Comparison of ENCODE assay signal across 1 cellular context in the genomic region with DNA sequence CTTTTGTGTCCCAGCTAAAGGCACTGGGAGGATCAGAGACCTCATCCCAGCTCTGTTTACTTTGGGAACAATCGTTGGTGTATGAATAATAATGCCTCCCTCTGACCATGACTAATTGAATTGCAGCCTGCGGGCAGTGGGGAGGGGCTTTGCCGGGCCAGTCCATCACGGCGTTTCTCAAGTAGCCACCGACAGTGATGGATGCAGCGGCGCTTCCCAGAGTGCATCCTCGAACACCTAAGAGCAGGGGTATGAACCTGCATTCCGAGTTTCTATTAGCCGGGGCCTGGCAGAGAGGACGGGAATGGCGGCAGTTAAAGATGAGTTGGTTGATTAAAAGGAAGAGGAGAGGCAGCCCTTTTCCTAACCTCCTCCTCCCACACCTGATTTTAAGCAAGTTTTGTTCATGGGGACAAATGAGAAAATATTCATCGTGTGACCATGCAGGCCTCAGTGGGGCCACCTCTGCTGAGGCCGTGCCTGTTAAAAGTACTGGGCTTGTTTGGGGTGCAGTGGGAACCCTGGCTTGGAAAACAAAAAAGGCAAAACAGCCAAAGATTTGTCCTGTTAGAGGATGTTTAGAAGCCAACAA.
TF ChIP-seq lines count a peak whose summit lies in the region.

No MANE protein-coding gene starts in this region.

TF ChIP-seq in HEK293, 187 proteins besides CTCF, POLR2A, EP300 and RAD21 (continued from another document):
- TF ChIP-seq ZNF274 (IDR thresholded peaks at IDR 0.05; ENCODE audit: low read length) (no peak), ZNF274 (tag by site-specific recombination; IDR thresholded peaks at IDR 0.05; ENCODE audit: borderline replicate concordance) (no peak), ZNF157 (tag by site-specific recombination; IDR thresholded peaks at IDR 0.05) (no peak), OSR2 (tag by site-specific recombination; IDR thresholded peaks at IDR 0.05) (peak; percentile 54), ZNF791 (tag by site-specific recombination; IDR thresholded peaks at IDR 0.05) (no peak), ZNF600 (tag by site-specific recombination; IDR thresholded peaks at IDR 0.05) (peak; percentile 51; the same call in 1 of the 2 replicates), ZNF112 (tag by site-specific recombination; IDR thresholded peaks at IDR 0.05) (no peak), IKZF3 (tag by site-specific recombination; IDR thresholded peaks at IDR 0.05) (peak; percentile 62; the same call in 1 of the 2 replicates), WT1 (tag by site-specific recombination; IDR thresholded peaks at IDR 0.05) (peak; percentile 97), ZNF561 (tag by site-specific recombination; IDR thresholded peaks at IDR 0.05; ENCODE audit: borderline replicate concordance) (0 out of 2 replicates have a peak, but pooled peaks have one; percentile 28), GLIS1 (tag by site-specific recombination; IDR thresholded peaks at IDR 0.05) (peak; percentile 60; the same call in 1 of the 2 replicates), OVOL3 (tag by site-specific recombination; IDR thresholded peaks at IDR 0.05) (no peak), PRDM10 (tag by site-specific recombination; IDR thresholded peaks at IDR 0.05) (peak; percentile 59; the same call in 1 of the 2 replicates), ZBTB8A (tag by site-specific recombination; IDR thresholded peaks at IDR 0.05) (0 out of 2 replicates have a peak, but pooled peaks have one; percentile 25), ZNF623 (tag by site-specific recombination; IDR thresholded peaks at IDR 0.05) (no peak), MEIS1 (CRISPR knock-in tag; IDR thresholded peaks at IDR 0.05; ENCODE audit: borderline replicate concordance) (no peak), ZNF433 (tag by site-specific recombination; IDR thresholded peaks at IDR 0.05; ENCODE audit: low read depth) (no peak), TCF7L2 (IDR thresholded peaks at IDR 0.05; ENCODE audit: borderline replicate concordance, low read depth, low read length) (peak; percentile 37; the same call in 1 of the 2 replicates), ZNF366 (tag by site-specific recombination; conservative IDR thresholded peaks at IDR 0.05) (0 out of 2 replicates have a peak, but pooled peaks have one; percentile 27), ZNF513 (tag by site-specific recombination; IDR thresholded peaks at IDR 0.05) (no peak), PRDM4 (tag by site-specific recombination; IDR thresholded peaks at IDR 0.05) (0 out of 2 replicates have a peak, but pooled peaks have one; percentile 32), KLF1 (tag by site-specific recombination; IDR thresholded peaks at IDR 0.05) (0 out of 2 replicates have a peak, but pooled peaks have one; percentile 12), ZNF341 (tag by site-specific recombination; IDR thresholded peaks at IDR 0.05; ENCODE audit: low read depth) (no peak), ZNF121 (tag by site-specific recombination; IDR thresholded peaks at IDR 0.05) (peak; percentile 87), ZNF239 (tag by site-specific recombination; IDR thresholded peaks at IDR 0.05) (no peak), ZEB2 (tag by site-specific recombination; IDR thresholded peaks at IDR 0.05) (peak; percentile 37; the same call in 1 of the 2 replicates), SP7 (tag by site-specific recombination; IDR thresholded peaks at IDR 0.05) (peak; percentile 75), SP2 (tag by site-specific recombination; IDR thresholded peaks at IDR 0.05) (peak; percentile 34; the same call in 1 of the 2 replicates)
- TF ChIP-seq, protein P1, sequence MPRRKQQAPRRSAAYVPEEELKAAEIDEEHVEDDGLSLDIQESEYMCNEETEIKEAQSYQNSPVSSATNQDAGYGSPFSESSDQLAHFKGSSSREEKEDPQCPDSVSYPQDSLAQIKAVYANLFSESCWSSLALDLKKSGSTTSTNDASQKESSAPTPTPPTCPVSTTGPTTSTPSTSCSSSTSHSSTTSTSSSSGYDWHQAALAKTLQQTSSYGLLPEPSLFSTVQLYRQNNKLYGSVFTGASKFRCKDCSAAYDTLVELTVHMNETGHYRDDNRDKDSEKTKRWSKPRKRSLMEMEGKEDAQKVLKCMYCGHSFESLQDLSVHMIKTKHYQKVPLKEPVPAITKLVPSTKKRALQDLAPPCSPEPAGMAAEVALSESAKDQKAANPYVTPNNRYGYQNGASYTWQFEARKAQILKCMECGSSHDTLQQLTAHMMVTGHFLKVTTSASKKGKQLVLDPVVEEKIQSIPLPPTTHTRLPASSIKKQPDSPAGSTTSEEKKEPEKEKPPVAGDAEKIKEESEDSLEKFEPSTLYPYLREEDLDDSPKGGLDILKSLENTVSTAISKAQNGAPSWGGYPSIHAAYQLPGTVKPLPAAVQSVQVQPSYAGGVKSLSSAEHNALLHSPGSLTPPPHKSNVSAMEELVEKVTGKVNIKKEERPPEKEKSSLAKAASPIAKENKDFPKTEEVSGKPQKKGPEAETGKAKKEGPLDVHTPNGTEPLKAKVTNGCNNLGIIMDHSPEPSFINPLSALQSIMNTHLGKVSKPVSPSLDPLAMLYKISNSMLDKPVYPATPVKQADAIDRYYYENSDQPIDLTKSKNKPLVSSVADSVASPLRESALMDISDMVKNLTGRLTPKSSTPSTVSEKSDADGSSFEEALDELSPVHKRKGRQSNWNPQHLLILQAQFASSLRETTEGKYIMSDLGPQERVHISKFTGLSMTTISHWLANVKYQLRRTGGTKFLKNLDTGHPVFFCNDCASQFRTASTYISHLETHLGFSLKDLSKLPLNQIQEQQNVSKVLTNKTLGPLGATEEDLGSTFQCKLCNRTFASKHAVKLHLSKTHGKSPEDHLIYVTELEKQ (tag by site-specific recombination; IDR thresholded peaks at IDR 0.05; ENCODE audit: borderline replicate concordance): 0 out of 2 replicates have a peak, but pooled peaks have one; percentile 14
- TF ChIP-seq, protein P2, sequence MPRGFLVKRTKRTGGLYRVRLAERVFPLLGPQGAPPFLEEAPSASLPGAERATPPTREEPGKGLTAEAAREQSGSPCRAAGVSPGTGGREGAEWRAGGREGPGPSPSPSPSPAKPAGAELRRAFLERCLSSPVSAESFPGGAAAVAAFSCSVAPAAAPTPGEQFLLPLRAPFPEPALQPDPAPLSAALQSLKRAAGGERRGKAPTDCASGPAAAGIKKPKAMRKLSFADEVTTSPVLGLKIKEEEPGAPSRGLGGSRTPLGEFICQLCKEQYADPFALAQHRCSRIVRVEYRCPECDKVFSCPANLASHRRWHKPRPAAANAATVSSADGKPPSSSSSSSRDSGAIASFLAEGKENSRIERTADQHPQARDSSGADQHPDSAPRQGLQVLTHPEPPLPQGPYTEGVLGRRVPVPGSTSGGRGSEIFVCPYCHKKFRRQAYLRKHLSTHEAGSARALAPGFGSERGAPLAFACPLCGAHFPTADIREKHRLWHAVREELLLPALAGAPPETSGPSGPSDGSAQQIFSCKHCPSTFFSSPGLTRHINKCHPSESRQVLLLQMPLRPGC (tag by site-specific recombination; IDR thresholded peaks at IDR 0.05): peak; percentile 43; the same call in 1 of the 2 replicates
- TF ChIP-seq, protein P3, sequence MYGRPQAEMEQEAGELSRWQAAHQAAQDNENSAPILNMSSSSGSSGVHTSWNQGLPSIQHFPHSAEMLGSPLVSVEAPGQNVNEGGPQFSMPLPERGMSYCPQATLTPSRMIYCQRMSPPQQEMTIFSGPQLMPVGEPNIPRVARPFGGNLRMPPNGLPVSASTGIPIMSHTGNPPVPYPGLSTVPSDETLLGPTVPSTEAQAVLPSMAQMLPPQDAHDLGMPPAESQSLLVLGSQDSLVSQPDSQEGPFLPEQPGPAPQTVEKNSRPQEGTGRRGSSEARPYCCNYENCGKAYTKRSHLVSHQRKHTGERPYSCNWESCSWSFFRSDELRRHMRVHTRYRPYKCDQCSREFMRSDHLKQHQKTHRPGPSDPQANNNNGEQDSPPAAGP (tag by site-specific recombination; IDR thresholded peaks at IDR 0.05): peak; percentile 89
- TF ChIP-seq, protein P4, sequence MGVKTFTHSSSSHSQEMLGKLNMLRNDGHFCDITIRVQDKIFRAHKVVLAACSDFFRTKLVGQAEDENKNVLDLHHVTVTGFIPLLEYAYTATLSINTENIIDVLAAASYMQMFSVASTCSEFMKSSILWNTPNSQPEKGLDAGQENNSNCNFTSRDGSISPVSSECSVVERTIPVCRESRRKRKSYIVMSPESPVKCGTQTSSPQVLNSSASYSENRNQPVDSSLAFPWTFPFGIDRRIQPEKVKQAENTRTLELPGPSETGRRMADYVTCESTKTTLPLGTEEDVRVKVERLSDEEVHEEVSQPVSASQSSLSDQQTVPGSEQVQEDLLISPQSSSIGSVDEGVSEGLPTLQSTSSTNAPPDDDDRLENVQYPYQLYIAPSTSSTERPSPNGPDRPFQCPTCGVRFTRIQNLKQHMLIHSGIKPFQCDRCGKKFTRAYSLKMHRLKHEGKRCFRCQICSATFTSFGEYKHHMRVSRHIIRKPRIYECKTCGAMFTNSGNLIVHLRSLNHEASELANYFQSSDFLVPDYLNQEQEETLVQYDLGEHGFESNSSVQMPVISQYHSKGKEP (tag by site-specific recombination; IDR thresholded peaks at IDR 0.05): no peak
